Comparison of ENCODE assay signal across 8 cellular contexts in genomic region chr18:26091047-26091630, GRCh38. TPM values are rescaled to one million over a fixed set of nuclear protein-coding genes. Genes with fewer than 3 reads are reported as not detected.
DNase-seq lines count a peak whose midpoint lies in the region; ATAC-seq and TF ChIP-seq lines count a peak whose summit lies in the region.

No MANE protein-coding gene starts in this region.

- TSS peak; percentile 92 for BruUV-seq in OCI-LY7 (replicated peaks; lab: Mats Ljungman, UMichigan)

- POLR2A ChIA-PET in CD4-positive, alpha-beta memory T cell (lab: Charles Lee; ENCODE audit: partially characterized antibody) = interaction anchor here (1.4 to 3.1 kb wide), 5 partner anchors 15 to 135 kb away, joined by 3 to 16 read pairs (median 7); partner anchors contain the start of genes PSMA8 and TAF4B
- POLR2A ChIA-PET in OCI-LY7 (lab: Charles Lee) = interaction anchor here (0.6 to 1.3 kb wide), 5 partner anchors 27 to 348 kb away, joined by 3 to 4 read pairs (median 3); no protein-coding TSS in a partner anchor

- H3K36me3 ChIP-seq in CD4-positive, alpha-beta memory T cell (ENCODE audit: insufficient read depth, low read length) = peaks cover 2% of the 10 kb centered on the region
- peaks cover 22% of the 10 kb centered on the region for H3K36me3 ChIP-seq in OCI-LY7 (ENCODE audit: insufficient read depth, low read length)
- H3K36me3 ChIP-seq in lower lobe of right lung = peaks cover 11% of the 10 kb centered on the region
- peaks cover 0 to 10% (median 0%) of the 10 kb centered on the region in 4 donors for H3K36me3 ChIP-seq in transverse colon

- H3K4me1 Mint-ChIP-seq in CD4-positive, alpha-beta memory T cell = peaks cover 20 to 48% (median 29%) of the 10 kb centered on the region in 4 donors
- H3K4me1 Mint-ChIP-seq in central memory CD8-positive, alpha-beta T cell = peaks cover 35% of the 10 kb centered on the region

- TF ChIP-seq CTCF in OCI-LY7 (conservative IDR thresholded peaks at IDR 0.05; ENCODE audit: low read length) (no peak), lower lobe of right lung (IDR thresholded peaks at IDR 0.05) (no peak), transverse colon (IDR thresholded peaks at IDR 0.05) (no peak)

- peak overlapping the region; percentile 95 to 99 (median 98) for H3K27ac Mint-ChIP-seq in CD4-positive, alpha-beta memory T cell
- H3K27ac Mint-ChIP-seq in central memory CD8-positive, alpha-beta T cell (ENCODE audit: low read depth) = peak overlapping the region; percentile 94

- H3K4me3 Mint-ChIP-seq in CD4-positive, alpha-beta memory T cell = peak overlapping the region; percentile 92 to 99 (median 98)
- peak overlapping the region; percentile 93 for H3K4me3 Mint-ChIP-seq in central memory CD8-positive, alpha-beta T cell

- H3K27me3 Mint-ChIP-seq in CD4-positive, alpha-beta memory T cell = no peaks in the 10 kb centered on the region
- no peaks in the 10 kb centered on the region for H3K27me3 Mint-ChIP-seq in central memory CD8-positive, alpha-beta T cell

- DNase-seq in CD4-positive, alpha-beta memory T cell = no peak
- DNase-seq in OCI-LY7 (ENCODE audit: low spot score) (peak; percentile 71), lower lobe of right lung (no peak), transverse colon (no peak), cerebellar cortex (ENCODE audit: low spot score) (no peak)
- DNase-seq in central memory CD8-positive, alpha-beta T cell (ENCODE audit: low spot score in 2 of 2) = no peak

- peak; percentile 43 for ATAC-seq in GM19043 (IDR thresholded peaks at IDR 0.05; ENCODE audit: low read depth, unreplicated experiment)
- peak; percentile 31 for ATAC-seq in HG03108 (IDR thresholded peaks at IDR 0.05; ENCODE audit: unreplicated experiment)
- peak; percentile 41 for ATAC-seq in central memory CD8-positive, alpha-beta T cell (replicated peaks; ENCODE audit: extremely low read depth, poor library complexity, severe bottlenecking)
- peak; percentile 72 to 73 for ATAC-seq in lower lobe of right lung

- peaks cover 38% of the 10 kb centered on the region for H3K79me2 ChIP-seq in OCI-LY7 (ENCODE audit: insufficient read depth, low read depth, low read length)

- H2AFZ ChIP-seq in OCI-LY7 (ENCODE audit: low read length) = peak overlapping the region; percentile 72

- intact Hi-C loops in CD4-positive, alpha-beta memory T cell (cut with micrococcal nuclease) = loop anchor here (5.0 kb wide), 1 partner anchor 456 kb away; the partner anchor contains the start of gene KCTD1
- intact Hi-C loops in OCI-LY7 (cut with micrococcal nuclease; ENCODE audit: unreplicated experiment) = no loop called here
- intact Hi-C loops in lower lobe of right lung (cut with DNase I) = no loop called here
- intact Hi-C loops in transverse colon (cut with DNase I; ENCODE audit: low total_unique reads) = no loop called here

- no peaks in the 10 kb centered on the region for H3K9me2 ChIP-seq in OCI-LY7 (ENCODE audit: insufficient read depth, low read length)

- H3K27me3 ChIP-seq in CD4-positive, alpha-beta memory T cell (ENCODE audit: insufficient read depth, low read length) = no peaks in the 10 kb centered on the region
- no peaks in the 10 kb centered on the region for H3K27me3 ChIP-seq in lower lobe of right lung (ENCODE audit: low read depth)
- H3K27me3 ChIP-seq in transverse colon = no peaks in the 10 kb centered on the region

- H3K4me1 ChIP-seq in CD4-positive, alpha-beta memory T cell (ENCODE audit: insufficient read depth, low read length) = peaks cover 39% of the 10 kb centered on the region
- H3K4me1 ChIP-seq in OCI-LY7 (ENCODE audit: insufficient read depth, low read length, poor library complexity, severe bottlenecking) = peaks cover 39% of the 10 kb centered on the region
- H3K4me1 ChIP-seq in lower lobe of right lung = peaks cover 31% of the 10 kb centered on the region
- H3K4me1 ChIP-seq in transverse colon = peaks cover 9 to 32% (median 20%) of the 10 kb centered on the region in 4 donors

- peak overlapping the region; percentile 94 for H3K27ac ChIP-seq in CD4-positive, alpha-beta memory T cell (ENCODE audit: low read depth, low read length)
- H3K27ac ChIP-seq in OCI-LY7 (ENCODE audit: low read depth, low read length, poor library complexity, severe bottlenecking) (peak overlapping the region; percentile 90), lower lobe of right lung (peak overlapping the region; percentile 96), transverse colon (peak overlapping the region; percentile 90 to 95 (median 94))

- TF ChIP-seq EP300 in transverse colon (IDR thresholded peaks at IDR 0.05; ENCODE audit: low read depth) = no peak

- no peaks in the 10 kb centered on the region for H3K9me3 Mint-ChIP-seq in CD4-positive, alpha-beta memory T cell
- H3K9me3 Mint-ChIP-seq in central memory CD8-positive, alpha-beta T cell = no peaks in the 10 kb centered on the region

- CTCF ChIA-PET in CD4-positive, alpha-beta memory T cell (lab: Charles Lee; ENCODE audit: partially characterized antibody) = interaction anchor here (1.4 kb wide), 1 partner anchor 19 kb away, joined by 4 read pairs; no protein-coding TSS in a partner anchor
- CTCF ChIA-PET in OCI-LY7 (lab: Charles Lee; ENCODE audit: unreplicated experiment) = no interaction called here

- in situ Hi-C loops in transverse colon (cut with MboI; ENCODE audit: low pct_ligation_motif_present in 1 of 4, low pct_unique_long_range_greater_than_20kb in 1 of 4, low sequenced_read_pairs in 3 of 4) = no loop called here

- H4K20me1 ChIP-seq in OCI-LY7 (ENCODE audit: insufficient read depth, low read length) = peaks cover 23% of the 10 kb centered on the region; the same call in 1 of the 2 replicates

- H3K4me2 ChIP-seq in OCI-LY7 (ENCODE audit: low read length) = peak overlapping the region; percentile 78

- H3K9me3 ChIP-seq in CD4-positive, alpha-beta memory T cell (ENCODE audit: control insufficient read depth in 1 of 2, low read length in 2 of 2) = no peaks in the 10 kb centered on the region
- no peaks in the 10 kb centered on the region for H3K9me3 ChIP-seq in OCI-LY7 (ENCODE audit: low read length)
- no peaks in the 10 kb centered on the region for H3K9me3 ChIP-seq in lower lobe of right lung
- no peaks in the 10 kb centered on the region for H3K9me3 ChIP-seq in transverse colon

- WGBS in transverse colon (ENCODE audit: low coverage in 1 of 2), 2 donors = 2 to 18% methylated on average over 2 to 24 of the region's 29 CpGs

- peak overlapping the region; percentile 80 to 97 for H3K4me3 ChIP-seq in CD4-positive, alpha-beta memory T cell (ENCODE audit: low read length in 2 of 2)
- peak overlapping the region; percentile 97 for H3K4me3 ChIP-seq in OCI-LY7 (ENCODE audit: low read depth, low read length, poor library complexity, severe bottlenecking)
- H3K4me3 ChIP-seq in lower lobe of right lung = peak overlapping the region; percentile 88
- peak overlapping the region; percentile 56 to 74 (median 68) for H3K4me3 ChIP-seq in transverse colon

- peaks cover 6 to 33% of the 10 kb centered on the region in 2 donors for H3K36me3 Mint-ChIP-seq in CD4-positive, alpha-beta memory T cell
- H3K36me3 Mint-ChIP-seq in central memory CD8-positive, alpha-beta T cell (ENCODE audit: insufficient read depth) = peaks cover 19% of the 10 kb centered on the region

- TF ChIP-seq POLR2A in transverse colon (IDR thresholded peaks at IDR 0.05) = no peak

RNA-seq across cellular contexts. Expression of gene SS18, which starts 0.7 kb away (rescaled TPM):
- 10 to 100 TPM; 78.7 to 79.3 TPM for total RNA-seq in CD4-positive, alpha-beta memory T cell
- polyA plus RNA-seq in CD4-positive, alpha-beta memory T cell = 10 to 100 TPM; 34.5 to 39.2 TPM
- total RNA-seq in OCI-LY7 (2014; rRNA removed; shearing (Covaris generic)) = 116 and 155 TPM in 2 replicates
- total RNA-seq in OCI-LY7 (2022) (192 and 197 TPM in 2 replicates), lower lobe of right lung (57.1 TPM), transverse colon (100 to 1,000 TPM in 2 of 4 donors, 10 to 100 TPM in 2; 46.8 to 209 (median 138) TPM)

RNA-seq across cellular contexts. Expression of gene PSMA8, which starts 42.5 kb away (rescaled TPM):
- total RNA-seq in CD4-positive, alpha-beta memory T cell = under 1 TPM; 0.67 to 0.75 TPM
- polyA plus RNA-seq in CD4-positive, alpha-beta memory T cell = 1 to 10 TPM; 1.7 to 4.9 TPM
- total RNA-seq in OCI-LY7 (2014; rRNA removed; shearing (Covaris generic)) = 0.13 TPM in 1 of 2 replicates, not detected in the other
- total RNA-seq in OCI-LY7 (2022) (0.19 and 0.37 TPM in 2 replicates), lower lobe of right lung (not detected), transverse colon (not detected)
